8 cellular contexts compared by ENCODE assay signal in genomic region chr11:76680517-76681425, GRCh38. TPM values are rescaled to one million over a fixed set of nuclear protein-coding genes. Genes with fewer than 3 reads are reported as not detected.
A peak's percentile ranks its signal among the peaks of the same experiment; 100 is the strongest.
DNase-seq lines count a peak whose midpoint lies in the region; ATAC-seq, FAIRE-seq and TF ChIP-seq lines count a peak whose summit lies in the region.

No MANE protein-coding gene starts in this region.

- WGBS in heart right ventricle, 2 donors = 32 to 33% methylated on average over 22 of the region's 22 CpGs

- no peak overlapping the region for H3K27ac ChIP-seq in 22Rv1
- H3K27ac ChIP-seq in heart right ventricle = peak overlapping the region in 1 of 10 donors; percentile 5

- intact Hi-C loops in heart right ventricle (cut with DNase I) = loop anchor here in 8 of 10 donors (1.0 to 10.0 kb wide), 9 partner anchors 82 to 476 kb away; partner anchors contain the start of gene WNT11 (in 1 of the 8)

- no peak for FAIRE-seq in GM12891 (lab: Jason Lieb, UNC)

- H3K9me3 ChIP-seq in adipocyte (ENCODE audit: control insufficient read depth, low read length) (peaks cover 4% of the 10 kb centered on the region), heart right ventricle (peaks cover 0 to 4% (median 0%) of the 10 kb centered on the region in 11 donors)

- H3K27me3 ChIP-seq in adipocyte (replicated peaks; ENCODE audit: control insufficient read depth, insufficient read depth, low read length) (peaks cover 9% of the 10 kb centered on the region), heart right ventricle (no peaks in the 10 kb centered on the region)

- ATAC-seq in heart right ventricle (peak; percentile 79 to 91 (median 84)), GM19035 (IDR thresholded peaks at IDR 0.05; ENCODE audit: unreplicated experiment) (no peak)

- TF ChIP-seq POLR2A in GM12891 (IDR thresholded peaks at IDR 0.05; ENCODE audit: low read depth, low read length) (no peak), NB4 (IDR thresholded peaks at IDR 0.05; ENCODE audit: extremely low read depth, insufficient read length) (no peak)

- no peak overlapping the region for H3K9ac ChIP-seq in adipocyte (ENCODE audit: low read length)

- peaks cover 12% of the 10 kb centered on the region for H3K4me1 ChIP-seq in adipocyte (ENCODE audit: control insufficient read depth, insufficient read depth, low read length)
- peaks cover 0 to 21% (median 9%) of the 10 kb centered on the region in 9 donors for H3K4me1 ChIP-seq in heart right ventricle

- peak; percentile 88 for TF ChIP-seq CTCF in 22Rv1 (IDR thresholded peaks at IDR 0.05)
- TF ChIP-seq CTCF in NB4 (IDR thresholded peaks at IDR 0.05; ENCODE audit: low read depth, low read length) = peak; percentile 73
- peak; percentile 78 to 96 (median 90) for TF ChIP-seq CTCF in heart right ventricle (IDR thresholded peaks at IDR 0.05)

- DNase-seq in GM12891 (ENCODE audit: insufficient read length, low spot score) (peak; percentile 69), NB4 (ENCODE audit: low read depth) (peak; percentile 78), SW 1271 (lab: John Stamatoyannopoulos, UW) (peak; percentile 23 to 52), adipocyte (ENCODE audit: low read depth) (peak; percentile 91), heart right ventricle (peak; percentile 66 to 87), renal cortical epithelial cell (ENCODE audit: low read depth) (peak; percentile 34)

- H3K36me3 ChIP-seq in adipocyte (ENCODE audit: control insufficient read depth, insufficient read depth, low read length, severe bottlenecking) (no peaks in the 10 kb centered on the region), heart right ventricle (no peaks in the 10 kb centered on the region)

- H3K4me3 ChIP-seq in NB4 (ENCODE audit: low read depth, low read length) = no peak overlapping the region
- no peak overlapping the region for H3K4me3 ChIP-seq in adipocyte (ENCODE audit: low read length)
- no peak overlapping the region for H3K4me3 ChIP-seq in heart right ventricle

TF ChIP-seq in GM12891, 5 proteins besides CTCF, POLR2A, EP300 and RAD21:
- no peak for TF ChIP-seq PAX5 (IDR thresholded peaks at IDR 0.05; ENCODE audit: insufficient read depth, low read length, severe bottlenecking)
- no peak for TF ChIP-seq POLR2AphosphoS5 (IDR thresholded peaks at IDR 0.05; ENCODE audit: low read depth, low read length)
- no peak for TF ChIP-seq TAF1 (IDR thresholded peaks at IDR 0.05; ENCODE audit: low read depth, low read length)
- TF ChIP-seq SPI1 (IDR thresholded peaks at IDR 0.05; ENCODE audit: low read depth, low read length) = no peak
- no peak for TF ChIP-seq POU2F2 (IDR thresholded peaks at IDR 0.05; ENCODE audit: low read depth, low read length)

RNA-seq across cellular contexts. Expression of gene LRRC32, which starts 10.2 kb away (rescaled TPM):
- 2.0 TPM for polyA plus RNA-seq in GM12891 (2012; ENCODE audit: low read depth, missing spikeins)
- total RNA-seq in heart right ventricle (10 to 100 TPM; 16.7 to 61.3 (median 31.5) TPM), renal cortical epithelial cell (0.17 and 5.6 TPM in 2 replicates)
- polyA plus RNA-seq in heart right ventricle = 100 to 1,000 TPM in 1 of 2 donors, 10 to 100 TPM in 1; 62.4 to 215 TPM

Comparison
In these comparisons a context has a peak if more than half of its experiments do, and no peak if none do; other contexts are left out.
1. DNase-seq: peak in every context shown above with its lines; median percentile 91 in adipocyte; 78 in NB4; 76 in heart right ventricle; 69 in GM12891; 38 in SW 1271; 34 in renal cortical epithelial cell.